2 cellular contexts compared by ENCODE assay signal in the genomic region with DNA sequence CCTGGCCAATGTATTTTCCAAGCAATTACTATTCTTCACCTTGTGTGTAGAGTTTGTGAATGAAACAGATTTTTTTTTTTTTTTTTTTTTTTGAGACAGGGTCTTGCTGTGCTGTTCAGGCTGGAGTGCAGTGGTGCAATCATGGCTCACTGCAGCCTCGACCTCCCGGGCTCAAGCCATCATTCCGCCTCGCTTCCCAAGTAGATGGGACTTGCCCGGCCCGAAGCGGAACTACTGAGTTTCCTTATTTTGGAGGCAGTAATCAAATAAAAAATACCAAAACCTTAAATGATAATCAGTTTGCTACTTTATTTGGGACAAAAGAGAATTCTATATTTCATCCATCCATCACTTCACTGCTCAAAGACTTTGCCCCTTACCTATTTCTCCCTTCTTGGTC.
TF ChIP-seq lines count a peak whose summit lies in the region.

No MANE protein-coding gene starts in this region.

TF ChIP-seq in SK-N-SH, 30 proteins besides CTCF, POLR2A, EP300 and RAD21 (continued from another document):
- TF ChIP-seq, protein P1, sequence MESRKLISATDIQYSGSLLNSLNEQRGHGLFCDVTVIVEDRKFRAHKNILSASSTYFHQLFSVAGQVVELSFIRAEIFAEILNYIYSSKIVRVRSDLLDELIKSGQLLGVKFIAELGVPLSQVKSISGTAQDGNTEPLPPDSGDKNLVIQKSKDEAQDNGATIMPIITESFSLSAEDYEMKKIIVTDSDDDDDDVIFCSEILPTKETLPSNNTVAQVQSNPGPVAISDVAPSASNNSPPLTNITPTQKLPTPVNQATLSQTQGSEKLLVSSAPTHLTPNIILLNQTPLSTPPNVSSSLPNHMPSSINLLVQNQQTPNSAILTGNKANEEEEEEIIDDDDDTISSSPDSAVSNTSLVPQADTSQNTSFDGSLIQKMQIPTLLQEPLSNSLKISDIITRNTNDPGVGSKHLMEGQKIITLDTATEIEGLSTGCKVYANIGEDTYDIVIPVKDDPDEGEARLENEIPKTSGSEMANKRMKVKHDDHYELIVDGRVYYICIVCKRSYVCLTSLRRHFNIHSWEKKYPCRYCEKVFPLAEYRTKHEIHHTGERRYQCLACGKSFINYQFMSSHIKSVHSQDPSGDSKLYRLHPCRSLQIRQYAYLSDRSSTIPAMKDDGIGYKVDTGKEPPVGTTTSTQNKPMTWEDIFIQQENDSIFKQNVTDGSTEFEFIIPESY (IDR thresholded peaks at IDR 0.05; ENCODE audit: borderline replicate concordance, low read depth): no peak
- no peak for TF ChIP-seq NFIC (IDR thresholded peaks at IDR 0.05; ENCODE audit: borderline replicate concordance)
- TF ChIP-seq, protein P2, sequence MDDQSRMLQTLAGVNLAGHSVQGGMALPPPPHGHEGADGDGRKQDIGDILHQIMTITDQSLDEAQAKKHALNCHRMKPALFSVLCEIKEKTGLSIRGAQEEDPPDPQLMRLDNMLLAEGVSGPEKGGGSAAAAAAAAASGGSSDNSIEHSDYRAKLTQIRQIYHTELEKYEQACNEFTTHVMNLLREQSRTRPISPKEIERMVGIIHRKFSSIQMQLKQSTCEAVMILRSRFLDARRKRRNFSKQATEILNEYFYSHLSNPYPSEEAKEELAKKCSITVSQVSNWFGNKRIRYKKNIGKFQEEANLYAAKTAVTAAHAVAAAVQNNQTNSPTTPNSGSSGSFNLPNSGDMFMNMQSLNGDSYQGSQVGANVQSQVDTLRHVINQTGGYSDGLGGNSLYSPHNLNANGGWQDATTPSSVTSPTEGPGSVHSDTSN (IDR thresholded peaks at IDR 0.05): no peak
TF ChIP-seq in SK-N-SH: peak in this region for 0.

TF ChIP-seq in SK-N-SH treated with all-trans-retinoic acid at 6 μM for 48 hours, 23 proteins besides CTCF, POLR2A, EP300 and RAD21 (continued from another document):
- TF ChIP-seq, protein P3, sequence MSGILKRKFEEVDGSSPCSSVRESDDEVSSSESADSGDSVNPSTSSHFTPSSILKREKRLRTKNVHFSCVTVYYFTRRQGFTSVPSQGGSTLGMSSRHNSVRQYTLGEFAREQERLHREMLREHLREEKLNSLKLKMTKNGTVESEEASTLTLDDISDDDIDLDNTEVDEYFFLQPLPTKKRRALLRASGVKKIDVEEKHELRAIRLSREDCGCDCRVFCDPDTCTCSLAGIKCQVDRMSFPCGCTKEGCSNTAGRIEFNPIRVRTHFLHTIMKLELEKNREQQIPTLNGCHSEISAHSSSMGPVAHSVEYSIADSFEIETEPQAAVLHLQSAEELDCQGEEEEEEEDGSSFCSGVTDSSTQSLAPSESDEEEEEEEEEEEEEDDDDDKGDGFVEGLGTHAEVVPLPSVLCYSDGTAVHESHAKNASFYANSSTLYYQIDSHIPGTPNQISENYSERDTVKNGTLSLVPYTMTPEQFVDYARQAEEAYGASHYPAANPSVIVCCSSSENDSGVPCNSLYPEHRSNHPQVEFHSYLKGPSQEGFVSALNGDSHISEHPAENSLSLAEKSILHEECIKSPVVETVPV (CRISPR knock-in tag; IDR thresholded peaks at IDR 0.05): no peak
- no peak for TF ChIP-seq ESRRG (CRISPR knock-in tag; IDR thresholded peaks at IDR 0.05)
- TF ChIP-seq, protein P4, sequence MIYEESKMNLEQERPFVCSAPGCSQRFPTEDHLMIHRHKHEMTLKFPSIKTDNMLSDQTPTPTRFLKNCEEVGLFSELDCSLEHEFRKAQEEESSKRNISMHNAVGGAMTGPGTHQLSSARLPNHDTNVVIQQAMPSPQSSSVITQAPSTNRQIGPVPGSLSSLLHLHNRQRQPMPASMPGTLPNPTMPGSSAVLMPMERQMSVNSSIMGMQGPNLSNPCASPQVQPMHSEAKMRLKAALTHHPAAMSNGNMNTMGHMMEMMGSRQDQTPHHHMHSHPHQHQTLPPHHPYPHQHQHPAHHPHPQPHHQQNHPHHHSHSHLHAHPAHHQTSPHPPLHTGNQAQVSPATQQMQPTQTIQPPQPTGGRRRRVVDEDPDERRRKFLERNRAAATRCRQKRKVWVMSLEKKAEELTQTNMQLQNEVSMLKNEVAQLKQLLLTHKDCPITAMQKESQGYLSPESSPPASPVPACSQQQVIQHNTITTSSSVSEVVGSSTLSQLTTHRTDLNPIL (CRISPR knock-in tag; IDR thresholded peaks at IDR 0.05; ENCODE audit: low read depth): no peak
- TF ChIP-seq TOX (CRISPR knock-in tag; IDR thresholded peaks at IDR 0.05; ENCODE audit: borderline replicate concordance): no peak
- TF ChIP-seq ZNF70 (CRISPR knock-in tag; IDR thresholded peaks at IDR 0.05): no peak
- no peak for TF ChIP-seq ARNTL (CRISPR knock-in tag; IDR thresholded peaks at IDR 0.05; ENCODE audit: borderline replicate concordance, low read depth)
- TF ChIP-seq, protein P5, sequence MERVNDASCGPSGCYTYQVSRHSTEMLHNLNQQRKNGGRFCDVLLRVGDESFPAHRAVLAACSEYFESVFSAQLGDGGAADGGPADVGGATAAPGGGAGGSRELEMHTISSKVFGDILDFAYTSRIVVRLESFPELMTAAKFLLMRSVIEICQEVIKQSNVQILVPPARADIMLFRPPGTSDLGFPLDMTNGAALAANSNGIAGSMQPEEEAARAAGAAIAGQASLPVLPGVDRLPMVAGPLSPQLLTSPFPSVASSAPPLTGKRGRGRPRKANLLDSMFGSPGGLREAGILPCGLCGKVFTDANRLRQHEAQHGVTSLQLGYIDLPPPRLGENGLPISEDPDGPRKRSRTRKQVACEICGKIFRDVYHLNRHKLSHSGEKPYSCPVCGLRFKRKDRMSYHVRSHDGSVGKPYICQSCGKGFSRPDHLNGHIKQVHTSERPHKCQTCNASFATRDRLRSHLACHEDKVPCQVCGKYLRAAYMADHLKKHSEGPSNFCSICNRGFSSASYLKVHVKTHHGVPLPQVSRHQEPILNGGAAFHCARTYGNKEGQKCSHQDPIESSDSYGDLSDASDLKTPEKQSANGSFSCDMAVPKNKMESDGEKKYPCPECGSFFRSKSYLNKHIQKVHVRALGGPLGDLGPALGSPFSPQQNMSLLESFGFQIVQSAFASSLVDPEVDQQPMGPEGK (CRISPR knock-in tag; IDR thresholded peaks at IDR 0.05; ENCODE audit: borderline replicate concordance): no peak
- TF ChIP-seq, protein P6, sequence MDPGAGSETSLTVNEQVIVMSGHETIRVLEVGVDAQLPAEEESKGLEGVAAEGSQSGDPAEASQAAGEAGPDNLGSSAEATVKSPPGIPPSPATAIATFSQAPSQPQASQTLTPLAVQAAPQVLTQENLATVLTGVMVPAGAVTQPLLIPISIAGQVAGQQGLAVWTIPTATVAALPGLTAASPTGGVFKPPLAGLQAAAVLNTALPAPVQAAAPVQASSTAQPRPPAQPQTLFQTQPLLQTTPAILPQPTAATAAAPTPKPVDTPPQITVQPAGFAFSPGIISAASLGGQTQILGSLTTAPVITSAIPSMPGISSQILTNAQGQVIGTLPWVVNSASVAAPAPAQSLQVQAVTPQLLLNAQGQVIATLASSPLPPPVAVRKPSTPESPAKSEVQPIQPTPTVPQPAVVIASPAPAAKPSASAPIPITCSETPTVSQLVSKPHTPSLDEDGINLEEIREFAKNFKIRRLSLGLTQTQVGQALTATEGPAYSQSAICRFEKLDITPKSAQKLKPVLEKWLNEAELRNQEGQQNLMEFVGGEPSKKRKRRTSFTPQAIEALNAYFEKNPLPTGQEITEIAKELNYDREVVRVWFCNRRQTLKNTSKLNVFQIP (CRISPR knock-in tag; IDR thresholded peaks at IDR 0.05; ENCODE audit: borderline replicate concordance, low read depth): no peak
- no peak for TF ChIP-seq RARB (CRISPR knock-in tag; IDR thresholded peaks at IDR 0.05)
- TF ChIP-seq BACH2 (CRISPR knock-in tag; IDR thresholded peaks at IDR 0.05; ENCODE audit: borderline replicate concordance): no peak
